ENCODE assay signal across 19 cellular contexts in the genomic region with DNA sequence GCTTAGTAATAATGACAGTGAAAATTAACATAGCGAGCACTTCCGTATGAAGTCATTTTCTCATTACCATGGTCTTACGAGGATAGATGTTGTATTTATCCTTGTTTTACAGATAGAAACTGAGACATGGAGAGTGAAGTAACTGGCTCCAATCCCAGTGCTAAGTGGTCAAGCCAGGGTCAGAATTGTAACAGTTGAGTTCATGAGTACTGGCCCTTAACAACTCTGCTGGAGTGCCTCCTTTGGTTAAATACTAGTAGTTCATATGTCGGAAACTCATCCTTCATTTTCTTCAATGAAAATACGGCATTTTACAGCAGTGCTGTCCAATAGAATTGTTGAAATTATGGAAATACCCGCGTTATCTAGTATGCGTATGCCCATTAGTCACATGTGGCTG. TPM values are rescaled to one million over a fixed set of nuclear protein-coding genes. Genes with fewer than 3 reads are reported as not detected.
DNase-seq lines count a peak whose midpoint lies in the region; ATAC-seq, FAIRE-seq and TF ChIP-seq lines count a peak whose summit lies in the region.
"Had no signal": no experiment of that assay in that cellular context is flagged by ENCODE, and none has a peak within 500 bp of the region (broad histone marks: within the 10 kb centered on the region; RNA-seq: fewer than 3 reads in every experiment).

No MANE protein-coding gene starts in this region.

- H3K36me3 Mint-ChIP-seq in activated T-helper 17 cell treated with anti-CD3 and anti-CD28 coated beads, Interleukin-2, amount 50 U/mL, for 72 hours (ENCODE audit: low read depth), result no peaks in the 10 kb centered on the region

- H3K79me2 ChIP-seq in K562 (ENCODE audit: control insufficient read depth, insufficient read depth, low read length) (peaks cover 100% of the 10 kb centered on the region), hepatocyte (peaks cover 100% of the 10 kb centered on the region)

- H3K36me3 ChIP-seq in K562 (ENCODE audit: control insufficient read depth, insufficient read depth, low read length), result peaks cover 20% of the 10 kb centered on the region; the same call in 2 of the 3 replicates
- no peaks in the 10 kb centered on the region for H3K36me3 ChIP-seq in hepatocyte (replicated peaks; ENCODE audit: insufficient read depth, low read depth)
- no peaks in the 10 kb centered on the region for H3K36me3 ChIP-seq in neutrophil
- H3K36me3 ChIP-seq: BE2C had no signal

- in situ Hi-C loops in K562 (cut with MboI), result no loop called here

- peaks cover 5% of the 10 kb centered on the region for H3K4me1 Mint-ChIP-seq in activated T-helper 17 cell treated with anti-CD3 and anti-CD28 coated beads, Interleukin-2, amount 50 U/mL, for 72 hours

- H3K9ac ChIP-seq in K562 (ENCODE audit: insufficient read depth in 1 of 2, low read depth in 2 of 2, low read length in 2 of 2), result no peak overlapping the region

- TF ChIP-seq RAD21 in K562 (CRISPR knock-in tag; conservative IDR thresholded peaks at IDR 0.05 in 1 of 2, IDR thresholded peaks at IDR 0.05 in 1 of 2), result 0 out of 4 replicates have a peak, but pooled peaks of 1 of the 2 experiments have one; percentile 14

- peaks cover 7 to 61% of the 10 kb centered on the region in 2 experiments for H3K4me1 ChIP-seq in K562 (replicated peaks in 1 of 2; ENCODE audit: control insufficient read depth in 2 of 2, insufficient read depth in 2 of 2, low read length in 2 of 2)
- peaks cover 51% of the 10 kb centered on the region for H3K4me1 ChIP-seq in hepatocyte (ENCODE audit: insufficient read depth)
- peaks cover 79 to 91% of the 10 kb centered on the region in 2 experiments for H3K4me1 ChIP-seq in neutrophil (ENCODE audit: control insufficient read depth in 1 of 2, insufficient read depth in 1 of 2, low read depth in 1 of 2, low read length in 1 of 2)

- H3K27me3 ChIP-seq in K562 (ENCODE audit: control insufficient read depth in 2 of 2, insufficient read depth in 2 of 2, low read length in 2 of 2) (no peaks in the 10 kb centered on the region), hepatocyte (no peaks in the 10 kb centered on the region), neutrophil (no peaks in the 10 kb centered on the region)
- H3K27me3 ChIP-seq: BE2C had no signal

- no peaks in the 10 kb centered on the region for H3K9me1 ChIP-seq in K562 (ENCODE audit: control insufficient read depth, insufficient read depth, low read length)

- H3K27ac Mint-ChIP-seq in activated T-helper 17 cell treated with anti-CD3 and anti-CD28 coated beads, Interleukin-2, amount 50 U/mL, for 72 hours, result no peak overlapping the region
- H3K27ac Mint-ChIP-seq: CD4-positive, CD25-positive, alpha-beta regulatory T cell had no signal

- H4K20me1 ChIP-seq in K562 (replicated peaks; ENCODE audit: control insufficient read depth, insufficient read depth, low read length) (0 out of 2 replicates have a peak, but pooled peaks cover 3% of the 10 kb centered on the region), hepatocyte (ENCODE audit: insufficient read depth, poor library complexity, severe bottlenecking) (peaks cover 81% of the 10 kb centered on the region)

- DNase-seq in GM12892 (ENCODE audit: insufficient read length) (no peak), K562 (ENCODE audit: extremely low read depth in 1 of 4, low spot score in 3 of 4) (peak in 2 of 4 experiments; percentile 51 to 55), hepatocyte (ENCODE audit: low spot score) (no peak), dermis blood vessel endothelial cell (no peak), SIG-M5 (lab: John Stamatoyannopoulos, UW) (no peak)
- DNase-seq: BE2C; CD4-positive, CD25-positive, alpha-beta regulatory T cell; COR-L47; GDM1; H9; KBM-7; NCI-H1105; NCI-H2081 treated with DMSO at 0.1 percent for 48 hours; NCI-H748 treated with DMSO at 0.1 percent for 48 hours; NK-92 treated with Interleukin-12 subunit alpha and Interleukin-12 subunit beta, amount 100 ng/mL, for 24 hours; SHP77 had no signal

- TF ChIP-seq POLR2A in GM12892 (IDR thresholded peaks at IDR 0.05; ENCODE audit: low read depth, low read length) (no peak), K562 (conservative IDR thresholded peaks at IDR 0.05) (no peak)

- no peak for TF ChIP-seq EP300 in K562 (IDR thresholded peaks at IDR 0.05; ENCODE audit: low read length)

- 38% methylated on average over 8 of the region's 8 CpGs for WGBS in K562 (ENCODE audit: insufficient coverage, low coverage, missing lambda C conversion rate)
- 92% methylated on average over 8 of the region's 8 CpGs for WGBS in hepatocyte (ENCODE audit: low lambda C conversion rate, missing lambda C conversion rate)

- CTCF ChIA-PET in K562 (lab: Yijun Ruan, JAX; ENCODE audit: low intra/inter-chr PET ratio), result no interaction called here

- POLR2A ChIA-PET in K562 (lab: Yijun Ruan, JAX), result interaction anchor here (1.0 to 1.8 kb wide), 4 partner anchors 10 to 27 kb away, joined by 3 to 5 read pairs (median 4); no protein-coding TSS in a partner anchor

- TF ChIP-seq CTCF in K562 (IDR thresholded peaks at IDR 0.05 in 2 of 3, conservative IDR thresholded peaks at IDR 0.05 in 1 of 3; ENCODE audit: insufficient read depth in 2 of 3, low read depth in 1 of 3, low read length in 3 of 3) (peak in 1 of 3 experiments; percentile 12; a peak in 1 of 6 replicates), hepatocyte (IDR thresholded peaks at IDR 0.05; ENCODE audit: poor library complexity) (no peak), neutrophil (IDR thresholded peaks at IDR 0.05) (no peak)

- no peaks in the 10 kb centered on the region for H3K27me3 Mint-ChIP-seq in activated T-helper 17 cell treated with anti-CD3 and anti-CD28 coated beads, Interleukin-2, amount 50 U/mL, for 72 hours
- H3K27me3 Mint-ChIP-seq: CD4-positive, CD25-positive, alpha-beta regulatory T cell had no signal

- H3K4me3 Mint-ChIP-seq in activated T-helper 17 cell treated with anti-CD3 and anti-CD28 coated beads, Interleukin-2, amount 50 U/mL, for 72 hours, result no peak overlapping the region
- H3K4me3 Mint-ChIP-seq: CD4-positive, CD25-positive, alpha-beta regulatory T cell; H9 had no signal

- H3K27ac ChIP-seq in K562 (ENCODE audit: extremely low read depth, low read depth, low read length) (peak overlapping the region; percentile 39; the same call in 1 of the 3 replicates), hepatocyte (peak overlapping the region; percentile 14), neutrophil (peak overlapping the region; percentile 84)

- H3K9me2 ChIP-seq in hepatocyte (replicated peaks; ENCODE audit: insufficient read depth), result no peaks in the 10 kb centered on the region

- FAIRE-seq in GM12892 (lab: Jason Lieb, UNC) (peak; percentile 48), K562 (lab: Jason Lieb, UNC) (peak; percentile 44)
- FAIRE-seq: A204.1 had no signal

- no peaks in the 10 kb centered on the region for H3K9me3 Mint-ChIP-seq in activated T-helper 17 cell treated with anti-CD3 and anti-CD28 coated beads, Interleukin-2, amount 50 U/mL, for 72 hours
- H3K9me3 Mint-ChIP-seq: CD4-positive, CD25-positive, alpha-beta regulatory T cell; H9 had no signal

- intact Hi-C loops in K562 (cut with micrococcal nuclease), result loop anchor here (2.0 kb wide), 1 partner anchor 59 kb away; no protein-coding TSS in a partner anchor

- H3K4me3 ChIP-seq in K562 (no peak overlapping the region), hepatocyte (no peak overlapping the region), neutrophil (ENCODE audit: low read depth in 1 of 2, low read length in 1 of 2) (no peak overlapping the region)

- ATAC-seq in K562, result peak; percentile 56
- ATAC-seq in activated T-helper 17 cell treated with anti-CD3 and anti-CD28 coated beads, Interleukin-2, amount 50 U/mL, for 72 hours (replicated peaks), result no peak

- no peaks in the 10 kb centered on the region for H3K9me3 ChIP-seq in K562 (replicated peaks; ENCODE audit: control insufficient read depth, insufficient read depth, low read depth, low read length)
- no peaks in the 10 kb centered on the region for H3K9me3 ChIP-seq in hepatocyte (ENCODE audit: low read depth)
- no peaks in the 10 kb centered on the region for H3K9me3 ChIP-seq in neutrophil
- H3K9me3 ChIP-seq: BE2C had no signal

- H3K4me2 ChIP-seq in K562 (ENCODE audit: insufficient read depth, low read length) (peak overlapping the region; percentile 4; the same call in 1 of the 2 replicates), hepatocyte (no peak overlapping the region)

- H2AFZ ChIP-seq in K562 (ENCODE audit: low read depth, low read length) (no peak overlapping the region), hepatocyte (no peak overlapping the region)

- BruUV-seq in K562 (replicated peaks; lab: Mats Ljungman, UMichigan), result no TSS peak

TF ChIP-seq in K562, 482 proteins besides CTCF, POLR2A, EP300 and RAD21 (continues in another document):
- TF ChIP-seq DIDO1 (tag; IDR thresholded peaks at IDR 0.05; ENCODE audit: low read depth), result no peak
- TF ChIP-seq MYC (IDR thresholded peaks at IDR 0.05; ENCODE audit: low read depth, low read length), result no peak
- no peak for TF ChIP-seq MYC (CRISPR knock-in tag; IDR thresholded peaks at IDR 0.05; ENCODE audit: borderline replicate concordance, low read depth)

RNA-seq across cellular contexts. Expression of a gene that starts 32.4 kb away (rescaled TPM):
- polyA plus RNA-seq in GM12892 (2012; ENCODE audit: missing spikeins), result 4.2 TPM
- total RNA-seq in K562 (2011; cell fraction: chromatin; rRNA removed; ENCODE audit: low replicate concordance), result 142 and 253 TPM in 2 replicates
- total RNA-seq in K562 (2011; cell fraction: nucleolus; rRNA removed), result 37.0 and 58.0 TPM in 2 replicates
- total RNA-seq in K562 (2011; cell fraction: nucleoplasm; rRNA removed), result 132 and 200 TPM in 2 replicates
- total RNA-seq in K562 (2014; rRNA removed), result 19.1 and 20.2 TPM in 2 replicates
- total RNA-seq in K562 (2014; rRNA removed; fragmentation: Illumina TruSeq; extraction: Trizol), result 23.8 and 29.5 TPM in 2 replicates
- 25.6 and 26.1 TPM in 2 replicates for total RNA-seq in K562 (2015; rRNA removed; fragmentation: Illumina TruSeq; extraction: Trizol)
- 29.5 and 35.8 TPM in 2 replicates for total RNA-seq in K562 (2021)
- 10.9 and 12.1 TPM in 2 replicates for polyA plus RNA-seq in K562 (2011; rRNA removed)
- 7.1 and 12.2 TPM in 2 replicates for polyA plus RNA-seq in K562 (2011; cell fraction: cytosol; rRNA removed)
- polyA plus RNA-seq in K562 (2011; cell fraction: nucleus; rRNA removed), result 46.5 and 50.1 TPM in 2 replicates
- polyA plus RNA-seq in K562 (2012), result 14.7 and 30.8 TPM in 2 replicates
- polyA plus RNA-seq in K562 (2014; fragmentation: Illumina TruSeq; extraction: Trizol), result 14.0 and 16.2 TPM in 2 replicates
- polyA plus RNA-seq in K562 (2014; fragmentation: Nextera tagmentation; extraction: Ambion mirVana), result 10 to 100 TPM in 1 of 2 experiments, 1 to 10 TPM in 1; 7.0 to 10.5 TPM
- polyA plus RNA-seq in K562 (2014; rRNA removed), result 9.2 and 9.8 TPM in 2 replicates
- 46.1 and 71.6 TPM in 2 replicates for polyA minus RNA-seq in K562 (2011; rRNA and poly(A)+ RNA removed)
- 11.2 and 13.2 TPM in 2 replicates for polyA minus RNA-seq in K562 (2011; cell fraction: cytosol; rRNA and poly(A)+ RNA removed)
- polyA minus RNA-seq in K562 (2011; cell fraction: nucleus; rRNA and poly(A)+ RNA removed), result 59.6 and 111 TPM in 2 replicates
- total RNA-seq in hepatocyte, result 91.9 and 113 TPM in 2 replicates
- polyA plus RNA-seq in hepatocyte, result 61.2 and 66.3 TPM in 2 replicates
- total RNA-seq in activated T-helper 17 cell treated with anti-CD3 and anti-CD28 coated beads, Interleukin-2, amount 50 U/mL, for 72 hours, result 10 to 100 TPM; 17.6 to 17.9 TPM
- 126 and 138 TPM in 2 replicates for total RNA-seq in dermis blood vessel endothelial cell

Comparison
In these comparisons a context has a peak if more than half of its experiments do, and no peak if none do; other contexts are left out.
1. H3K27ac ChIP-seq: peak in every context shown above with its lines; median percentile 84 in neutrophil; 39 in K562; 14 in hepatocyte.